Comparison of ENCODE assay signal across 12 cellular contexts in the genomic region with DNA sequence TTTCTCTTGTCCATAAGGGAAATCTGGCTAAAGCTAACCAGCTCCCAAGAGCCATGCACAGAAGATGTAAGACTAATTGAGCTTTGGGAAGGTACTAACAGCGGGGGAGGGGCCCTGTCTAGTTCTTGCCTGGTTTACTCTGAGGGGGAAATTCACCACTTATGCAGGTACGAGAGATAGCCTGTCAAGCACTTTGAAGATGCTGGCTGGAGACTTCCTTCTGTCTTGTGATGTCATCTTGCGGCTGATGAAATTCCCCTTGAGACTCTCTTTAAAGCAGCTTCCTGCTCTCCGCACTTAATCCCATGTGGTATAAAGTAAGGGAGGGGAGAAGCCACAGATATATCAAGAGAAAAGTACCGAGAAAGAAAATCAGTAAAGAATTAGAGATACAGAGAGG.
DNase-seq lines count a peak whose midpoint lies in the region; ATAC-seq and TF ChIP-seq lines count a peak whose summit lies in the region.
"Had no signal": no experiment of that assay in that cellular context is flagged by ENCODE, and none has a peak within 500 bp of the region (broad histone marks: within the 10 kb centered on the region; RNA-seq: fewer than 3 reads in every experiment).

No MANE protein-coding gene starts in this region.

- DNase-seq in glutamatergic neuron (peak; percentile 42), SW480 (ENCODE audit: low spot score) (no peak), HAP-1 (ENCODE audit: low spot score in 2 of 2) (no peak), NCI-H146 (lab: John Stamatoyannopoulos, UW) (no peak)
- DNase-seq in activated CD4-positive, alpha-beta memory T cell treated with anti-CD3 and anti-CD28 coated beads for 36 hours = no peak
- DNase-seq: Caco-2, NCI-H2081 treated with DMSO at 0.1 percent for 48 hours, T-cell, transverse colon had no signal

- H3K27ac Mint-ChIP-seq in glutamatergic neuron (ENCODE audit: unreplicated experiment) = peak overlapping the region; percentile 23
- no peak overlapping the region for H3K27ac Mint-ChIP-seq in activated CD4-positive, alpha-beta memory T cell treated with anti-CD3 and anti-CD28 coated beads for 36 hours
- H3K27ac Mint-ChIP-seq: T-cell had no signal

- CTCF ChIA-PET in activated CD4-positive, alpha-beta memory T cell treated with anti-CD3 and anti-CD28 coated beads for 36 hours (lab: Charles Lee) = no interaction called here

- POLR2A ChIA-PET in activated CD4-positive, alpha-beta memory T cell treated with anti-CD3 and anti-CD28 coated beads for 36 hours (lab: Charles Lee) = no interaction called here

- H3K4me1 Mint-ChIP-seq in glutamatergic neuron (ENCODE audit: low read depth, unreplicated experiment) = peaks cover 24% of the 10 kb centered on the region
- no peaks in the 10 kb centered on the region for H3K4me1 Mint-ChIP-seq in activated CD4-positive, alpha-beta memory T cell treated with anti-CD3 and anti-CD28 coated beads for 36 hours (ENCODE audit: low read depth)
- H3K4me1 Mint-ChIP-seq: T-cell had no signal

- in situ Hi-C loops in HAP-1 (cut with MboI; ENCODE audit: low sequenced_read_pairs) = no loop called here

- TF ChIP-seq CTCF in glutamatergic neuron (IDR thresholded peaks at IDR 0.05; ENCODE audit: partially characterized antibody, unreplicated experiment) = no peak

- H3K36me3 ChIP-seq in HAP-1 (replicated peaks) = no peaks in the 10 kb centered on the region
- H3K36me3 ChIP-seq: transverse colon had no signal

- no peaks in the 10 kb centered on the region for H3K36me3 Mint-ChIP-seq in glutamatergic neuron (ENCODE audit: unreplicated experiment)
- no peaks in the 10 kb centered on the region for H3K36me3 Mint-ChIP-seq in activated CD4-positive, alpha-beta memory T cell treated with anti-CD3 and anti-CD28 coated beads for 36 hours
- H3K36me3 Mint-ChIP-seq: T-cell had no signal

- peak overlapping the region; percentile 21 for H3K4me3 Mint-ChIP-seq in glutamatergic neuron (ENCODE audit: unreplicated experiment)
- H3K4me3 Mint-ChIP-seq in activated CD4-positive, alpha-beta memory T cell treated with anti-CD3 and anti-CD28 coated beads for 36 hours = no peak overlapping the region
- H3K4me3 Mint-ChIP-seq: T-cell had no signal

- no peak overlapping the region for H3K4me3 ChIP-seq in HAP-1
- H3K4me3 ChIP-seq: transverse colon had no signal

- no peaks in the 10 kb centered on the region for H3K4me1 ChIP-seq in HAP-1
- H3K4me1 ChIP-seq: Caco-2, transverse colon had no signal

- H3K27me3 ChIP-seq in HAP-1 (ENCODE audit: low read depth) = no peaks in the 10 kb centered on the region
- H3K27me3 ChIP-seq: transverse colon had no signal

- no peak for TF ChIP-seq POLR2A in GM18505 (IDR thresholded peaks at IDR 0.05; ENCODE audit: borderline replicate concordance, extremely low read depth, insufficient read depth, insufficient read length)

- H3K9me3 ChIP-seq in HAP-1 = no peaks in the 10 kb centered on the region
- H3K9me3 ChIP-seq: Caco-2, transverse colon had no signal

- H3K9me3 Mint-ChIP-seq in glutamatergic neuron (ENCODE audit: unreplicated experiment) = peaks cover 2% of the 10 kb centered on the region
- H3K9me3 Mint-ChIP-seq in activated CD4-positive, alpha-beta memory T cell treated with anti-CD3 and anti-CD28 coated beads for 36 hours = no peaks in the 10 kb centered on the region

- no peaks in the 10 kb centered on the region for H3K27me3 Mint-ChIP-seq in glutamatergic neuron (ENCODE audit: unreplicated experiment)
- H3K27me3 Mint-ChIP-seq in activated CD4-positive, alpha-beta memory T cell treated with anti-CD3 and anti-CD28 coated beads for 36 hours = no peaks in the 10 kb centered on the region
- H3K27me3 Mint-ChIP-seq: T-cell had no signal

- intact Hi-C loops in activated CD4-positive, alpha-beta memory T cell treated with anti-CD3 and anti-CD28 coated beads for 36 hours (cut with micrococcal nuclease) = no loop called here

- peak; percentile 93 for ATAC-seq in GM18505 (IDR thresholded peaks at IDR 0.05; ENCODE audit: unreplicated experiment)
- ATAC-seq in GM21723 (IDR thresholded peaks at IDR 0.05; ENCODE audit: unreplicated experiment) = peak; percentile 81
- ATAC-seq in HG03457 (IDR thresholded peaks at IDR 0.05; ENCODE audit: unreplicated experiment) = peak; percentile 98
- ATAC-seq: T-cell had no signal
